ENCODE assay signal across 8 cellular contexts in the genomic region with DNA sequence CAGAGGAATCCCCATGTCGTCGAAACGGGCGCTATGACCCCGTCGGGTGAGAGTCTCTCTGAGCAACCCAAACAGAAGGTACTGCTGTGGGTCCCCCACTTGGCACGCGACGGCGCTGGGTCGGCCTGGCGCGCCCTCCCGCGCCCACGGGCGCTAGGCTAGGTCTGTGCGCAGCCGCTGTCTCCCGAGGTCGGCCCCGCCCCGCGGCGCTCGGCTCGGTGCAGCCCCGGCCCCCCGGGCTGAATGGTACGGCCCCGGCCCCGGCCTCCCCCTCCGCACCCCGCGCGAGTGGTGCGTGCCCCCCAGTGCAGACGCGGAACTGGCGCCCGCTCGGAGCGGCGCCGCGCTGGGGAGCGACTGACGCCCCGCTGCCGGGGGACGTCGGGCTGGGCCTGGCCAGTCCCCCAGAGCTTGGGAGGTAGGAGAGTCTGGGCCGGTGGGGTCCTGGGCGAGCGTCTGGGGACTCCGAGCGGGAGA. TPM values are rescaled to one million over a fixed set of nuclear protein-coding genes. Genes with fewer than 3 reads are reported as not detected.
DNase-seq lines count a peak whose midpoint lies in the region; ATAC-seq and TF ChIP-seq lines count a peak whose summit lies in the region.

Gene MADD, plus strand, starts transcription at position 305 of the 477 bp plus-strand sequence.

- H3K36me3 Mint-ChIP-seq in activated T-cell treated with anti-CD3 and anti-CD28 coated beads, Interleukin-2, amount 50 U/mL, for 4 hours (ENCODE audit: insufficient read depth) = peaks cover 9% of the 10 kb centered on the region
- H3K36me3 Mint-ChIP-seq in naive B cell = no peaks in the 10 kb centered on the region
- peaks cover 7% of the 10 kb centered on the region for H3K36me3 Mint-ChIP-seq in stimulated activated memory B cell treated with anti-CD40 and anti-IgM and Interleukin-4, amounts not matched to agents 10 μg/mL and 1 μg/mL and 100 μg/mL, for 72 hours

- H3K27me3 ChIP-seq in HUES6 (ENCODE audit: control insufficient read depth, insufficient read depth, low read length) (no peaks in the 10 kb centered on the region), esophagus muscularis mucosa (no peaks in the 10 kb centered on the region)

- H3K4me1 ChIP-seq in HUES6 (ENCODE audit: control insufficient read depth, insufficient read depth, low read length) = peaks cover 26% of the 10 kb centered on the region
- H3K4me1 ChIP-seq in esophagus muscularis mucosa = peaks cover 39 to 48% (median 45%) of the 10 kb centered on the region in 4 donors

- TF ChIP-seq CTCF in esophagus muscularis mucosa (IDR thresholded peaks at IDR 0.05) = no peak

- ATAC-seq in GM21390 (IDR thresholded peaks at IDR 0.05; ENCODE audit: unreplicated experiment) (peak; percentile 59), naive B cell (ENCODE audit: low read depth in 2 of 2) (peak; percentile 81 to 83)
- peak; percentile 83 to 86 for ATAC-seq in activated T-cell treated with anti-CD3 and anti-CD28 coated beads, Interleukin-2, amount 50 U/mL, for 4 hours
- peak; percentile 95 for ATAC-seq in stimulated activated memory B cell treated with anti-CD40 and anti-IgM and Interleukin-4, amounts not matched to agents 10 μg/mL and 1 μg/mL and 100 μg/mL, for 72 hours

- peaks cover 58% of the 10 kb centered on the region for H3K4me1 Mint-ChIP-seq in activated T-cell treated with anti-CD3 and anti-CD28 coated beads, Interleukin-2, amount 50 U/mL, for 4 hours (ENCODE audit: low read depth)
- H3K4me1 Mint-ChIP-seq in naive B cell = peaks cover 41 to 76% (median 49%) of the 10 kb centered on the region in 3 donors
- H3K4me1 Mint-ChIP-seq in stimulated activated memory B cell treated with anti-CD40 and anti-IgM and Interleukin-4, amounts not matched to agents 10 μg/mL and 1 μg/mL and 100 μg/mL, for 72 hours = peaks cover 43% of the 10 kb centered on the region

- DNase-seq in D341Med (ENCODE audit: low spot score) (peak; percentile 96), OCI-M1 (lab: John Stamatoyannopoulos, UW) (peak; percentile 95), esophagus muscularis mucosa (ENCODE audit: extremely low spot score) (peak; percentile 95), naive B cell (peak; percentile 92)
- peak; percentile 90 for DNase-seq in activated T-cell treated with anti-CD3 and anti-CD28 coated beads, Interleukin-2, amount 50 U/mL, for 4 hours

- peak within 1 kb of the TSS; percentile 92 for H3K4me3 Mint-ChIP-seq in activated T-cell treated with anti-CD3 and anti-CD28 coated beads, Interleukin-2, amount 50 U/mL, for 4 hours
- peak within 1 kb of the TSS; percentile 80 to 98 (median 96) for H3K4me3 Mint-ChIP-seq in naive B cell
- H3K4me3 Mint-ChIP-seq in stimulated activated memory B cell treated with anti-CD40 and anti-IgM and Interleukin-4, amounts not matched to agents 10 μg/mL and 1 μg/mL and 100 μg/mL, for 72 hours = peak within 1 kb of the TSS; percentile 91

- peak; percentile 47 for TF ChIP-seq POLR2A in esophagus muscularis mucosa (IDR thresholded peaks at IDR 0.05; ENCODE audit: low read depth)

- no peaks in the 10 kb centered on the region for H3K27me3 Mint-ChIP-seq in activated T-cell treated with anti-CD3 and anti-CD28 coated beads, Interleukin-2, amount 50 U/mL, for 4 hours (ENCODE audit: low read depth)
- no peaks in the 10 kb centered on the region for H3K27me3 Mint-ChIP-seq in naive B cell
- no peaks in the 10 kb centered on the region for H3K27me3 Mint-ChIP-seq in stimulated activated memory B cell treated with anti-CD40 and anti-IgM and Interleukin-4, amounts not matched to agents 10 μg/mL and 1 μg/mL and 100 μg/mL, for 72 hours

- H3K27ac ChIP-seq in HUES6 (ENCODE audit: low read depth, low read length) (peak within 1 kb of the TSS; percentile 61; the same call in 1 of the 2 replicates), esophagus muscularis mucosa (replicated peaks in 1 of 4) (peak within 1 kb of the TSS; percentile 90 to 98 (median 96))

- H3K4me3 ChIP-seq in HUES6 (ENCODE audit: low read depth, low read length) (peak within 1 kb of the TSS; percentile 95), esophagus muscularis mucosa (peak within 1 kb of the TSS; percentile 72 to 93 (median 81))

- intact Hi-C loops in esophagus muscularis mucosa (cut with DNase I) = loop anchor here (5.0 to 10.0 kb wide), 2 partner anchors 85 to 93 kb away; partner anchors contain the start of genes ARFGAP2 and MYBPC3

- no peaks in the 10 kb centered on the region for H3K9me3 Mint-ChIP-seq in activated T-cell treated with anti-CD3 and anti-CD28 coated beads, Interleukin-2, amount 50 U/mL, for 4 hours
- H3K9me3 Mint-ChIP-seq in naive B cell = no peaks in the 10 kb centered on the region
- H3K9me3 Mint-ChIP-seq in stimulated activated memory B cell treated with anti-CD40 and anti-IgM and Interleukin-4, amounts not matched to agents 10 μg/mL and 1 μg/mL and 100 μg/mL, for 72 hours = no peaks in the 10 kb centered on the region

- peak within 1 kb of the TSS; percentile 88 for H3K9ac ChIP-seq in HUES6 (ENCODE audit: low read length)

- TF ChIP-seq EP300 in esophagus muscularis mucosa (IDR thresholded peaks at IDR 0.05) = no peak

- peak within 1 kb of the TSS; percentile 76 to 97 (median 95) for H3K27ac Mint-ChIP-seq in naive B cell
- peak within 1 kb of the TSS; percentile 99 for H3K27ac Mint-ChIP-seq in stimulated activated memory B cell treated with anti-CD40 and anti-IgM and Interleukin-4, amounts not matched to agents 10 μg/mL and 1 μg/mL and 100 μg/mL, for 72 hours

- H3K36me3 ChIP-seq in HUES6 (ENCODE audit: control insufficient read depth, insufficient read depth, low read length) (peaks cover 7% of the 10 kb centered on the region), esophagus muscularis mucosa (peaks cover 5 to 10% (median 7%) of the 10 kb centered on the region in 4 donors)

- H3K9me3 ChIP-seq in HUES6 (ENCODE audit: control insufficient read depth, insufficient read depth, low read depth, low read length) (no peaks in the 10 kb centered on the region), esophagus muscularis mucosa (no peaks in the 10 kb centered on the region)

- WGBS in esophagus muscularis mucosa = 0% methylated on average over 3 of the region's 57 CpGs

RNA-seq across cellular contexts. Expression of gene MADD, which starts in this region (rescaled TPM):
- total RNA-seq in activated T-cell treated with anti-CD3 and anti-CD28 coated beads, Interleukin-2, amount 50 U/mL, for 4 hours = 10 to 100 TPM; 51.2 to 55.6 (median 54.5) TPM
- 10 to 100 TPM; 27.8 to 35.4 (median 32.7) TPM for total RNA-seq in esophagus muscularis mucosa
- polyA plus RNA-seq in naive B cell (ENCODE audit: low read depth in 6 of 6) = 10 to 100 TPM; 12.1 to 24.8 (median 16.4) TPM

Comparison
In these comparisons a context has a peak if more than half of its experiments do, and no peak if none do; other contexts are left out.
1. Peak in every context shown above with its lines: DNase-seq, ATAC-seq, H3K4me3 ChIP-seq and H3K27ac ChIP-seq.